26 cellular contexts compared by ENCODE assay signal in genomic region chr3:13034861-13035260, GRCh38. TPM values are rescaled to one million over a fixed set of nuclear protein-coding genes. Genes with fewer than 3 reads are reported as not detected.
DNase-seq lines count a peak whose midpoint lies in the region; FAIRE-seq and TF ChIP-seq lines count a peak whose summit lies in the region.
"Had no signal": no experiment of that assay in that cellular context is flagged by ENCODE, and none has a peak within 500 bp of the region (broad histone marks: within the 10 kb centered on the region; RNA-seq: fewer than 3 reads in every experiment).

No MANE protein-coding gene starts in this region.

- H3K23ac ChIP-seq in H1 (ENCODE audit: insufficient read length): no peak overlapping the region

- H4K20me1 ChIP-seq in BLaER1 treated with 17β-estradiol and CSF1 and Interleukin-3, amounts not matched to agents 10 nM and 100 nM: peaks cover 0 to 13% (median 0%) of the 10 kb centered on the region in 11 experiments; a peak in 3 of 22 replicates
- H4K20me1 ChIP-seq in H1 (replicated peaks in 1 of 2; ENCODE audit: control insufficient read depth in 1 of 2, insufficient read depth in 2 of 2, low read length in 2 of 2) (no peaks in the 10 kb centered on the region), GM23248 (ENCODE audit: insufficient read depth) (no peaks in the 10 kb centered on the region)

- no peak overlapping the region for H2BK15ac ChIP-seq in H1 (ENCODE audit: low read length)

- H3K9me3 Mint-ChIP-seq in activated CD4-positive, alpha-beta memory T cell treated with anti-CD3 and anti-CD28 coated beads, Interleukin-2, amount 10 ng/mL, durations not matched to agents 7 days and 5 days: no peaks in the 10 kb centered on the region
- H3K9me3 Mint-ChIP-seq in activated CD4-positive, alpha-beta memory T cell treated with anti-CD3 and anti-CD28 coated beads for 36 hours: no peaks in the 10 kb centered on the region
- H3K9me3 Mint-ChIP-seq: CD4-positive, CD25-positive, alpha-beta regulatory T cell had no signal

- no peak overlapping the region for H3K14ac ChIP-seq in H1 (ENCODE audit: insufficient read length)

- H3K9me3 ChIP-seq in BLaER1 treated with 17β-estradiol and CSF1 and Interleukin-3, amounts not matched to agents 10 nM and 100 nM (replicated peaks in 1 of 11): no peaks in the 10 kb centered on the region
- H3K9me3 ChIP-seq in H1 (ENCODE audit: insufficient read depth in 2 of 2, low read depth in 1 of 2, low read length in 1 of 2): no peaks in the 10 kb centered on the region
- H3K9me3 ChIP-seq in skeletal muscle tissue (ENCODE audit: control insufficient read depth in 3 of 3, low read length in 3 of 3): no peaks in the 10 kb centered on the region
- no peaks in the 10 kb centered on the region for H3K9me3 ChIP-seq in GM23248 (ENCODE audit: low read depth)
- H3K9me3 ChIP-seq: BE2C, SJSA1 had no signal

- H3K4me1 Mint-ChIP-seq in activated CD4-positive, alpha-beta memory T cell treated with anti-CD3 and anti-CD28 coated beads, Interleukin-2, amount 10 ng/mL, durations not matched to agents 7 days and 5 days: no peaks in the 10 kb centered on the region
- H3K4me1 Mint-ChIP-seq in activated CD4-positive, alpha-beta memory T cell treated with anti-CD3 and anti-CD28 coated beads for 36 hours (ENCODE audit: low read depth): no peaks in the 10 kb centered on the region

- H2BK5ac ChIP-seq in H1 (ENCODE audit: low read depth, low read length): no peak overlapping the region

- peak overlapping the region; percentile 7 for H3K27ac Mint-ChIP-seq in activated CD4-positive, alpha-beta memory T cell treated with anti-CD3 and anti-CD28 coated beads, Interleukin-2, amount 10 ng/mL, durations not matched to agents 7 days and 5 days
- no peak overlapping the region for H3K27ac Mint-ChIP-seq in activated CD4-positive, alpha-beta memory T cell treated with anti-CD3 and anti-CD28 coated beads for 36 hours

- CTCF ChIA-PET in activated CD4-positive, alpha-beta memory T cell treated with anti-CD3 and anti-CD28 coated beads, Interleukin-2, amount 10 ng/mL, durations not matched to agents 7 days and 5 days (lab: Charles Lee): interaction anchor here (1.1 kb wide), 1 partner anchor 40 kb away, joined by 5 read pairs; no protein-coding TSS in a partner anchor
- CTCF ChIA-PET in activated CD4-positive, alpha-beta memory T cell treated with anti-CD3 and anti-CD28 coated beads for 36 hours (lab: Charles Lee): no interaction called here
- CTCF ChIA-PET in H1 (lab: Charles Lee; ENCODE audit: partially characterized antibody): interaction anchor here (0.6 to 1.2 kb wide), 3 partner anchors 29 to 108 kb away, joined by 3 read pairs; no protein-coding TSS in a partner anchor

- H3K36me3 ChIP-seq in BLaER1 treated with 17β-estradiol and CSF1 and Interleukin-3, amounts not matched to agents 10 nM and 100 nM: peaks cover 0 to 26% (median 0%) of the 10 kb centered on the region in 11 experiments; a peak in 6 of 22 replicates
- H3K36me3 ChIP-seq in H1 (ENCODE audit: control insufficient read depth in 2 of 4, insufficient read depth in 4 of 4, low read length in 3 of 4) (no peaks in the 10 kb centered on the region), skeletal muscle tissue (ENCODE audit: control insufficient read depth in 3 of 3, insufficient read depth in 3 of 3, low read length in 3 of 3) (no peaks in the 10 kb centered on the region), GM23248 (ENCODE audit: low read depth) (no peaks in the 10 kb centered on the region), H7 (replicated peaks; ENCODE audit: control insufficient read depth, insufficient read depth, low read length) (no peaks in the 10 kb centered on the region)
- H3K36me3 ChIP-seq: SJSA1 had no signal

- POLR2A ChIA-PET in activated CD4-positive, alpha-beta memory T cell treated with anti-CD3 and anti-CD28 coated beads, Interleukin-2, amount 10 ng/mL, durations not matched to agents 7 days and 5 days (lab: Charles Lee): no interaction called here
- POLR2A ChIA-PET in activated CD4-positive, alpha-beta memory T cell treated with anti-CD3 and anti-CD28 coated beads for 36 hours (lab: Charles Lee): no interaction called here
- POLR2A ChIA-PET in H1 (lab: Charles Lee; ENCODE audit: partially characterized antibody): interaction anchor here (0.5 kb wide), 1 partner anchor 868 kb away, joined by 3 read pairs; no protein-coding TSS in a partner anchor

- no peaks in the 10 kb centered on the region for H3K9me2 ChIP-seq in GM23248 (ENCODE audit: insufficient read depth)

- no peak overlapping the region for H3K18ac ChIP-seq in H1 (ENCODE audit: extremely low read depth, low read length)

- no peak overlapping the region for H3K4me3 ChIP-seq in BLaER1 treated with 17β-estradiol and CSF1 and Interleukin-3, amounts not matched to agents 10 nM and 100 nM
- H3K4me3 ChIP-seq in H1 (ENCODE audit: extremely low read depth in 1 of 4, insufficient read depth in 2 of 4, low read depth in 3 of 4, low read length in 4 of 4) (no peak overlapping the region), skeletal muscle tissue (ENCODE audit: low read length in 3 of 3) (no peak overlapping the region), GM23248 (no peak overlapping the region), H7 (ENCODE audit: insufficient read depth, low read depth, low read length) (no peak overlapping the region)
- H3K4me3 ChIP-seq: SJSA1 had no signal

- no peaks in the 10 kb centered on the region for H3K27me3 ChIP-seq in BLaER1 treated with 17β-estradiol and CSF1 and Interleukin-3, amounts not matched to agents 10 nM and 100 nM
- H3K27me3 ChIP-seq in H1 (replicated peaks in 1 of 4; ENCODE audit: control insufficient read depth in 3 of 4, extremely low read depth in 1 of 4, insufficient read depth in 3 of 4, low read length in 3 of 4) (peaks cover 0 to 2% (median 0%) of the 10 kb centered on the region in 4 experiments; a peak in 1 of 7 replicates), skeletal muscle tissue (ENCODE audit: control insufficient read depth in 3 of 3, insufficient read depth in 3 of 3, low read length in 3 of 3) (no peaks in the 10 kb centered on the region), GM23248 (replicated peaks; ENCODE audit: insufficient read depth) (peaks cover 11% of the 10 kb centered on the region), H7 (ENCODE audit: control insufficient read depth, insufficient read depth, low read length) (no peaks in the 10 kb centered on the region)
- H3K27me3 ChIP-seq: BE2C had no signal

- H3K4ac ChIP-seq in H1 (replicated peaks; ENCODE audit: insufficient read length, low read depth, low read length): no peak overlapping the region

- peak overlapping the region in 2 of 11 experiments; percentile 23 to 25; a peak in 3 of 22 replicates for H3K27ac ChIP-seq in BLaER1 treated with 17β-estradiol and CSF1 and Interleukin-3, amounts not matched to agents 10 nM and 100 nM
- no peak overlapping the region for H3K27ac ChIP-seq in H1 (ENCODE audit: low read depth, low read length)
- peak overlapping the region; percentile 7 for H3K27ac ChIP-seq in skeletal muscle tissue (ENCODE audit: low read depth, low read length)
- no peak overlapping the region for H3K27ac ChIP-seq in GM23248
- H3K27ac ChIP-seq: SJSA1 had no signal

- H2AFZ ChIP-seq in H1 (ENCODE audit: low read length) (no peak overlapping the region), GM23248 (no peak overlapping the region)

- H2BK120ac ChIP-seq in H1 (replicated peaks; ENCODE audit: low read depth, low read length): no peak overlapping the region

- TF ChIP-seq POLR2A in H1 (IDR thresholded peaks at IDR 0.05; ENCODE audit: control extremely low read depth in 1 of 2, low read depth in 2 of 2, low read length in 2 of 2): no peak

- no peak for FAIRE-seq in H1 (lab: Jason Lieb, UNC)
- FAIRE-seq: D721Med had no signal

- peaks cover 8% of the 10 kb centered on the region for H3K27me3 Mint-ChIP-seq in activated CD4-positive, alpha-beta memory T cell treated with anti-CD3 and anti-CD28 coated beads, Interleukin-2, amount 10 ng/mL, durations not matched to agents 7 days and 5 days
- no peaks in the 10 kb centered on the region for H3K27me3 Mint-ChIP-seq in activated CD4-positive, alpha-beta memory T cell treated with anti-CD3 and anti-CD28 coated beads for 36 hours
- H3K27me3 Mint-ChIP-seq: CD4-positive, CD25-positive, alpha-beta regulatory T cell had no signal

- no peak overlapping the region for H4K5ac ChIP-seq in H1 (ENCODE audit: insufficient read length, low read depth, low read length)

- WGBS in H1 (ENCODE audit: extremely low coverage in 1 of 2, insufficient coverage in 1 of 2, insufficient read length in 1 of 2, insufficient replicate concordance in 2 of 2, low coverage in 1 of 2, low lambda C conversion rate in 2 of 2, missing lambda C conversion rate in 1 of 2), 2 experiments: 97% methylated on average over 5 of the region's 5 CpGs; no CpG with 5 or more reads in 1 of the 2 experiments
- 61 to 72% methylated on average over 5 of the region's 5 CpGs for WGBS in GM23248 (ENCODE audit: low coverage in 1 of 2, low lambda C conversion rate in 2 of 2, missing lambda C conversion rate in 2 of 2), 2 experiments

- TF ChIP-seq EP300 in H1 (IDR thresholded peaks at IDR 0.05; ENCODE audit: borderline replicate concordance in 1 of 2, low read depth in 2 of 2, low read length in 2 of 2): no peak

- no peak for DNase-seq in activated CD4-positive, alpha-beta memory T cell treated with anti-CD3 and anti-CD28 coated beads, Interleukin-2, amount 10 ng/mL, durations not matched to agents 7 days and 5 days
- DNase-seq in activated CD4-positive, alpha-beta memory T cell treated with anti-CD3 and anti-CD28 coated beads for 36 hours: no peak
- DNase-seq in H1 (ENCODE audit: low read depth in 1 of 2, low spot score in 2 of 2): no peak
- DNase-seq in GM23248: no peak
- no peak for DNase-seq in DMS114 treated with DMSO at 0.1 percent for 48 hours (lab: John Stamatoyannopoulos, UW; ENCODE audit: unreplicated experiment)
- no peak for DNase-seq in H7
- DNase-seq: 8988T; ACHN; BE2C; CD4-positive, CD25-positive, alpha-beta regulatory T cell; DMS53; GOT3; IMR-90; NCI-H1048; NCI-H1417; NCI-H1694; NCI-H2029 treated with DMSO at 0.1 percent for 48 hours; NCI-H446 treated with DMSO at 0.1 percent for 48 hours; NCI-H526; NCI-H82; NK-92 treated with Interleukin-12 subunit alpha and Interleukin-12 subunit beta, amount 100 ng/mL, for 24 hours; PC-3 had no signal

- H3K9ac ChIP-seq in BLaER1 treated with 17β-estradiol and CSF1 and Interleukin-3, amounts not matched to agents 10 nM and 100 nM: no peak overlapping the region; a peak in 1 of 22 replicates
- no peak overlapping the region for H3K9ac ChIP-seq in H1 (replicated peaks in 1 of 4; ENCODE audit: extremely low read depth in 1 of 4, low read depth in 3 of 4, low read length in 3 of 4)
- no peak overlapping the region for H3K9ac ChIP-seq in skeletal muscle tissue (ENCODE audit: low read depth in 1 of 3, low read length in 3 of 3)
- H3K9ac ChIP-seq in GM23248: no peak overlapping the region

- H2BK12ac ChIP-seq in H1 (ENCODE audit: low read depth, low read length): no peak overlapping the region

- H4K91ac ChIP-seq in H1 (replicated peaks; ENCODE audit: insufficient read length, low read length): no peak overlapping the region

- H2BK20ac ChIP-seq in H1 (ENCODE audit: low read length): no peak overlapping the region

- H3K79me2 ChIP-seq in H1 (ENCODE audit: control insufficient read depth in 1 of 2, insufficient read depth in 2 of 2, low read length in 2 of 2): no peaks in the 10 kb centered on the region
- H3K79me2 ChIP-seq in GM23248 (ENCODE audit: insufficient read depth): no peaks in the 10 kb centered on the region

- TF ChIP-seq CTCF in H1 (IDR thresholded peaks at IDR 0.05; ENCODE audit: control extremely low read depth in 1 of 3, insufficient read depth in 1 of 3, low read depth in 1 of 3, low read length in 3 of 3): no peak

- H4K8ac ChIP-seq in H1 (ENCODE audit: extremely low read depth, insufficient read depth, low read length): 0 out of 2 replicates have a peak overlapping the region, but pooled peaks have one; percentile 14

- peaks cover 0 to 67% (median 35%) of the 10 kb centered on the region in 10 experiments; a peak in 17 of 20 replicates for H3K4me1 ChIP-seq in BLaER1 treated with 17β-estradiol and CSF1 and Interleukin-3, amounts not matched to agents 10 nM and 100 nM
- no peaks in the 10 kb centered on the region for H3K4me1 ChIP-seq in H1 (replicated peaks in 1 of 4; ENCODE audit: control insufficient read depth in 3 of 4, insufficient read depth in 4 of 4, low read length in 3 of 4)
- H3K4me1 ChIP-seq in skeletal muscle tissue (ENCODE audit: control insufficient read depth in 3 of 3, insufficient read depth in 3 of 3, low read length in 3 of 3): peaks cover 7 to 20% (median 15%) of the 10 kb centered on the region in 3 donors
- H3K4me1 ChIP-seq in GM23248 (ENCODE audit: insufficient read depth): no peaks in the 10 kb centered on the region
- H3K4me1 ChIP-seq: SJSA1 had no signal

- H3K79me1 ChIP-seq in H1 (ENCODE audit: low read depth, low read length): no peaks in the 10 kb centered on the region

- TF ChIP-seq RAD21 in H1 (IDR thresholded peaks at IDR 0.05 in 1 of 2, conservative IDR thresholded peaks at IDR 0.05 in 1 of 2; ENCODE audit: low read depth in 2 of 2, low read length in 2 of 2): no peak

- in situ Hi-C loops in GM23248 (cut with MboI): no loop called here

- no peaks in the 10 kb centered on the region for H3K23me2 ChIP-seq in H1 (ENCODE audit: low read depth, low read length)

- intact Hi-C loops in activated CD4-positive, alpha-beta memory T cell treated with anti-CD3 and anti-CD28 coated beads for 36 hours (cut with micrococcal nuclease): no loop called here

- no peaks in the 10 kb centered on the region for H3F3A ChIP-seq in GM23248 (ENCODE audit: insufficient read depth)

- H3K36me3 Mint-ChIP-seq in activated CD4-positive, alpha-beta memory T cell treated with anti-CD3 and anti-CD28 coated beads, Interleukin-2, amount 10 ng/mL, durations not matched to agents 7 days and 5 days (ENCODE audit: low read depth): no peaks in the 10 kb centered on the region
- H3K36me3 Mint-ChIP-seq in activated CD4-positive, alpha-beta memory T cell treated with anti-CD3 and anti-CD28 coated beads for 36 hours: no peaks in the 10 kb centered on the region
- H3K36me3 Mint-ChIP-seq: CD4-positive, CD25-positive, alpha-beta regulatory T cell had no signal

- H3K4me2 ChIP-seq in BLaER1 treated with 17β-estradiol and CSF1 and Interleukin-3, amounts not matched to agents 10 nM and 100 nM: peak overlapping the region in 7 of 11 experiments; percentile 6 to 66 (median 47); a peak in 12 of 22 replicates
- no peak overlapping the region for H3K4me2 ChIP-seq in H1 (ENCODE audit: insufficient read depth in 1 of 2, low read depth in 2 of 2, low read length in 2 of 2)
- H3K4me2 ChIP-seq in GM23248 (ENCODE audit: unreplicated experiment): no peak overlapping the region

- no peak overlapping the region for H3K56ac ChIP-seq in H1 (replicated peaks; ENCODE audit: insufficient read length, low read depth, low read length)

- no peak overlapping the region for H2AK5ac ChIP-seq in H1 (ENCODE audit: low read depth, low read length)

- H3K4me3 Mint-ChIP-seq in activated CD4-positive, alpha-beta memory T cell treated with anti-CD3 and anti-CD28 coated beads, Interleukin-2, amount 10 ng/mL, durations not matched to agents 7 days and 5 days: no peak overlapping the region
- H3K4me3 Mint-ChIP-seq in activated CD4-positive, alpha-beta memory T cell treated with anti-CD3 and anti-CD28 coated beads for 36 hours: no peak overlapping the region
- H3K4me3 Mint-ChIP-seq: CD4-positive, CD25-positive, alpha-beta regulatory T cell had no signal

RNA-seq across cellular contexts. Expression of gene IQSEC1, which starts 38.4 kb away (rescaled TPM):
- 100 to 1,000 TPM in 1 of 2 experiments, 10 to 100 TPM in 1; 99.8 to 100 TPM for total RNA-seq in activated CD4-positive, alpha-beta memory T cell treated with anti-CD3 and anti-CD28 coated beads, Interleukin-2, amount 10 ng/mL, durations not matched to agents 7 days and 5 days
- total RNA-seq in activated CD4-positive, alpha-beta memory T cell treated with anti-CD3 and anti-CD28 coated beads for 36 hours: 10 to 100 TPM; 42.5 to 43.8 TPM
- 28.2 and 28.8 TPM in 2 replicates for total RNA-seq in H1 (2021; fragmentation: NEBNext Ultra II Directional; extraction: Animal tissue kit (Norgen Biotek cat#: 25700))
- 6.8 and 12.4 TPM in 2 replicates for polyA plus RNA-seq in H1 (2011; rRNA removed)
- polyA plus RNA-seq in H1 (2011; cell fraction: cytosol; rRNA removed): 5.7 TPM
- 26.7 TPM for polyA plus RNA-seq in H1 (2011; cell fraction: nucleus; rRNA removed)
- 16.5 to 22.4 TPM (median 19.3 TPM) in 4 replicates for polyA plus RNA-seq in H1 (2012, experiment 1 of 2)
- 9.5 TPM for polyA plus RNA-seq in H1 (2012, experiment 2 of 2)
- polyA plus RNA-seq in H1 (2013, experiment 1 of 2): 16.4 TPM
- polyA plus RNA-seq in H1 (2013, experiment 2 of 2): 15.3 TPM
- 11.0 and 11.7 TPM in 2 replicates for polyA minus RNA-seq in H1 (2011; rRNA and poly(A)+ RNA removed)
- 14.5 TPM for polyA minus RNA-seq in H1 (2011; cell fraction: cytosol; rRNA and poly(A)+ RNA removed)
- 36.0 TPM for polyA minus RNA-seq in H1 (2011; cell fraction: nucleus; rRNA and poly(A)+ RNA removed)
- 27.1 TPM for total RNA-seq in skeletal muscle tissue
- total RNA-seq in GM23248 (2014; rRNA removed; shearing (Covaris generic)): 21.2 and 21.6 TPM in 2 replicates
- polyA plus RNA-seq in GM23248 (2016; fragmentation: Nextera tagmentation; extraction: Ambion mirVana): 5.1 and 5.2 TPM in 2 replicates
- 13.5 and 22.5 TPM in 2 replicates for total RNA-seq in H7 (2014; rRNA removed; shearing (Covaris generic))

Comparison
In these comparisons a context has a peak if more than half of its experiments do, and no peak if none do; other contexts are left out.
1. H3K4me2 ChIP-seq: peak in BLaER1 treated with 17β-estradiol and CSF1 and Interleukin-3, amounts not matched to agents 10 nM and 100 nM (7 of 11); none in H1 (0 of 2) and GM23248 (single experiment).